ENCODE assay signal across 28 cellular contexts in the genomic region with DNA sequence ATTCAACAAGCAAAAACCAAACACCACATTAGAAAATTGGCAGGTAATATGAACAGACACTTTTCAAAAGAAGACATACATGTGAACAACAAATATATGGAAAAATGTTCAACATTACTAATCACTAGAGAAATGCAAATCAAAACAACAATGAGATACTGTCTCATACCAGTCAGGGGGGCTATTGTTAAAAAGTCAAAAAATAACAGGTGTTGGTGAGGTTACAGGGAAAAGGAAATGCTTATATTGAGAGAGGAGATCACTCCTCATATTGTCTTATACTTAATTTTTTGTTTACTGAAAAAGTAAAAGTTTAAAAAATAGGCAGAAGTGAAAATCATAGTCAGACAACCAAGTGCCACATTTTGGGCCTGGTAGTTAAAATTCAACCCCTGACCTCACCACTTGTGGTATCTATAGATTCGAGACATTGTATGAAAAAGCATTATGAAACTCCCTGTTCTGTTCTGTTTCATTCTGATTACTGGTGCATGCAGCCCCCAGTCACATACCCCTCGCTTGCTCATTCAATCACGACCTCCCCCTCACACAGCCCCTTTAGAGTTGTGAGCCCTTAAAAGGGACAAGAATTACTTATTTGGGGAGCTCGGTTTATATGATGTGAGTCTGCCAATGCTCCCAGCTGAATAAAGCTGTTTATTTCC.
"Had no signal": no experiment of that assay in that cellular context is flagged by ENCODE, and none has a peak within 500 bp of the region (broad histone marks: within the 10 kb centered on the region; RNA-seq: fewer than 3 reads in every experiment).

No MANE protein-coding gene starts in this region.

- H3K4me3 ChIP-seq: adrenal gland, coronary artery, dorsolateral prefrontal cortex, gastroesophageal sphincter, stomach, tibial artery had no signal

- H3K27me3 Mint-ChIP-seq: activated naive CD8-positive, alpha-beta T cell treated with anti-CD3 and anti-CD28 coated beads for 36 hours had no signal

- H3K27ac Mint-ChIP-seq: activated naive CD4-positive, alpha-beta T cell treated with anti-CD3 and anti-CD28 coated beads for 36 hours; activated naive CD8-positive, alpha-beta T cell treated with anti-CD3 and anti-CD28 coated beads for 36 hours; activated T-helper 1 cell treated with anti-CD3 and anti-CD28 coated beads, Interleukin-12 subunit alpha, Interleukin-12 subunit beta, Interleukin-2, Interleukin-4 antibody, amounts not matched to agents 30 ng/mL and 10 ng/mL and 1 ng/mL, durations not matched to agents 14 hours and 24 hours and 36 hours; nephron; stimulated activated naive B cell treated with anti-CD40 and anti-IgM and Interleukin-4, amounts not matched to agents 10 μg/mL and 1 μg/mL and 100 μg/mL, for 72 hours had no signal

- H3K27ac ChIP-seq: adrenal gland, brain microvascular endothelial cell, coronary artery, dorsolateral prefrontal cortex, gastroesophageal sphincter, stomach, tibial artery, VCaP had no signal

- ATAC-seq: gastroesophageal sphincter, left colon, right cardiac atrium had no signal

- H3K36me3 Mint-ChIP-seq: activated naive CD8-positive, alpha-beta T cell treated with anti-CD3 and anti-CD28 coated beads for 36 hours; stimulated activated naive B cell treated with anti-CD40 and anti-IgM and Interleukin-4, amounts not matched to agents 10 μg/mL and 1 μg/mL and 100 μg/mL, for 72 hours had no signal

- DNase-seq: activated CD4-positive, alpha-beta T cell treated with anti-CD3 and anti-CD28 coated beads for 4 hours; activated CD4-positive, alpha-beta T cell treated with anti-CD3 and anti-CD28 coated beads, Interleukin-2, amount 50 U/mL, for 4 hours; activated CD8-positive, alpha-beta memory T cell treated with anti-CD3 and anti-CD28 coated beads for 24 hours; activated effector memory CD4-positive, alpha-beta T cell treated with anti-CD3 and anti-CD28 coated beads, Interleukin-2, amount 50 U/mL, for 16 hours; activated naive CD4-positive, alpha-beta T cell treated with anti-CD3 and anti-CD28 coated beads for 36 hours; activated naive CD8-positive, alpha-beta T cell treated with anti-CD3 and anti-CD28 coated beads for 36 hours; activated T-cell treated with anti-CD3 and anti-CD28 coated beads, Interleukin-2, amount 50 U/mL, for 1 hour; adrenal gland; brain microvascular endothelial cell; dorsolateral prefrontal cortex; hippocampal formation; left colon; mammary epithelial cell; posterior cingulate gyrus; right cardiac atrium; stimulated activated CD4-positive, alpha-beta T cell treated with anti-CD3 and anti-CD28 coated beads, Interleukin-15, amount 100 ng/mL, for 24 hours; stimulated activated CD4-positive, alpha-beta T cell treated with anti-CD3 and anti-CD28 coated beads, Interleukin-2, amount 100 ng/mL, for 24 hours; stimulated activated naive B cell treated with anti-CD40 and anti-IgM and Interleukin-4, amounts not matched to agents 10 μg/mL and 1 μg/mL and 100 μg/mL, for 72 hours; stomach; tibial artery had no signal

- H3K4me1 ChIP-seq: adrenal gland, gastroesophageal sphincter, stomach, tibial artery had no signal

- H3K4me1 Mint-ChIP-seq: activated naive CD8-positive, alpha-beta T cell treated with anti-CD3 and anti-CD28 coated beads for 36 hours; nephron; stimulated activated naive B cell treated with anti-CD40 and anti-IgM and Interleukin-4, amounts not matched to agents 10 μg/mL and 1 μg/mL and 100 μg/mL, for 72 hours had no signal

- H3K27me3 ChIP-seq: brain microvascular endothelial cell, gastroesophageal sphincter, stomach, tibial artery had no signal

- H3K4me3 Mint-ChIP-seq: activated naive CD4-positive, alpha-beta T cell treated with anti-CD3 and anti-CD28 coated beads for 36 hours; activated naive CD8-positive, alpha-beta T cell treated with anti-CD3 and anti-CD28 coated beads for 36 hours; activated T-helper 1 cell treated with anti-CD3 and anti-CD28 coated beads, Interleukin-12 subunit alpha, Interleukin-12 subunit beta, Interleukin-2, Interleukin-4 antibody, amounts not matched to agents 30 ng/mL and 10 ng/mL and 1 ng/mL, durations not matched to agents 14 hours and 24 hours and 36 hours; nephron; stimulated activated naive B cell treated with anti-CD40 and anti-IgM and Interleukin-4, amounts not matched to agents 10 μg/mL and 1 μg/mL and 100 μg/mL, for 72 hours had no signal

- FAIRE-seq: endothelial cell of umbilical vein, keratinocyte, TTC549 had no signal

- H3K9me3 ChIP-seq: adrenal gland, gastroesophageal sphincter, stomach, tibial artery had no signal

- H3K9me3 Mint-ChIP-seq: activated naive CD4-positive, alpha-beta T cell treated with anti-CD3 and anti-CD28 coated beads for 36 hours had no signal

- H3K36me3 ChIP-seq: adrenal gland, brain microvascular endothelial cell, gastroesophageal sphincter, stomach, tibial artery had no signal
